1 cellular context compared by ENCODE assay signal in genomic region chr6:43705996-43706395, GRCh38.
TF ChIP-seq lines count a peak whose summit lies in the region.

No MANE protein-coding gene starts in this region.

TF ChIP-seq in GM23338, 12 proteins besides CTCF, POLR2A, EP300 and RAD21 (continued from another document):
- TF ChIP-seq ZNF462 (CRISPR knock-in tag; IDR thresholded peaks at IDR 0.05) (no peak), ZNF331 (CRISPR knock-in tag; IDR thresholded peaks at IDR 0.05; ENCODE audit: low read depth) (no peak), EZH2 (IDR thresholded peaks at IDR 0.05; ENCODE audit: low read depth, unreplicated experiment) (no peak), NANOG (IDR thresholded peaks at IDR 0.05; ENCODE audit: borderline replicate concordance) (no peak), JUNB (IDR thresholded peaks at IDR 0.05; ENCODE audit: unreplicated experiment) (no peak), CREB1 (CRISPR knock-in tag; IDR thresholded peaks at IDR 0.05; ENCODE audit: low read depth) (no peak), EZH2phosphoT487 (IDR thresholded peaks at IDR 0.05; ENCODE audit: unreplicated experiment) (no peak), ETS1 (IDR thresholded peaks at IDR 0.05) (no peak), ZNF114 (CRISPR knock-in tag; IDR thresholded peaks at IDR 0.05) (no peak), POLR2AphosphoS5 (IDR thresholded peaks at IDR 0.05; ENCODE audit: low read depth) (no peak)
